In the genomic region with DNA sequence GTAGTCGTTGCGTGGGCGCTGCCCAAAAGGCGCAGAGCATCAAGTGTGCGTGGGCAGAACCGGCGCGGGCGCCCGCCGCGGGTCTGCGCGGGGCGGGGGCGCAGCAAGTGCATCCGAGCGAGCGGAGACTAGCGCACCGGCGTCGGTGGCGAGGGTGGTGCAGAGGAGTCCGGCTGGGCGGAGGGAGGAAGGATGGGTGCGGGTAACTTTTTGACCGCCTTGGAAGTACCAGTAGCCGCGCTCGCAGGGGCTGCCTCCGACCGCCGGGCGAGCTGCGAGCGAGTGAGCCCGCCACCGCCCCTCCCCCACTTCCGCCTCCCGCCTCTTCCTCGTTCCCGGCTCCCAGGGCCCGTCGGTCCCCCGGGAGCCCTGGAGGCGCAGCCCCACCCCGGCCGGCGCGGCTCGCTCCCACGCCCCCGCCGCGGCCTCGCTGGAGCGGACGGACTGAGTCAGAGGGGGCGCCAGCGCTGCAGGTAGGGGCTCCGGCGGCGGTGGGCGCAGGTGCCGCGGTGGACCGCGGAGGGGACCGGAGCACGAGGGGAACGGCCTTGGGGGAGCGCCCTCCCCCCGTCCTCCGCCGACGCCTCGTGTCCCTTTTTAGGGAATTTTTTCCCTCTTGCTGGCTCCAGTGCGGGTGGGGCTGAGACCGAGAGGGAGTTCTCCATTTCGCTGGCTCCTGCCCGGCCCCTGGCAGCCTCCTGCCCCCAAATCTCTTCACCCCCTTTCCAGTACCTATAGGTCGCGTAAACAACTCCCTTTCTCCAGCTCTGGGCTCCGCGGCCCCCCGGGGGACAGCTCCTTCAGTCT, we compare ENCODE assay signal across 8 cellular contexts. TPM values are rescaled to one million over a fixed set of nuclear protein-coding genes. Genes with fewer than 3 reads are reported as not detected.
DNase-seq lines count a peak whose midpoint lies in the region; ATAC-seq and TF ChIP-seq lines count a peak whose summit lies in the region.

No MANE protein-coding gene starts in this region.

- ATAC-seq in HG03571 (IDR thresholded peaks at IDR 0.05; ENCODE audit: unreplicated experiment) (no peak), GM18867 (IDR thresholded peaks at IDR 0.05; ENCODE audit: unreplicated experiment) (no peak)

- peaks cover 5% of the 10 kb centered on the region for H3K36me3 ChIP-seq in BJ (ENCODE audit: control insufficient read depth, insufficient read depth, low read length)
- peaks cover 24% of the 10 kb centered on the region for H3K36me3 ChIP-seq in HUES6 (ENCODE audit: control insufficient read depth, insufficient read depth, low read length)

- peak overlapping the region; percentile 72 for H3K9ac ChIP-seq in HUES6 (ENCODE audit: low read length)

- peaks cover 11% of the 10 kb centered on the region; the same call in 1 of the 2 replicates for H3K4me1 ChIP-seq in HUES6 (ENCODE audit: control insufficient read depth, insufficient read depth, low read length)

- no peaks in the 10 kb centered on the region for H3K27me3 ChIP-seq in BJ (ENCODE audit: control insufficient read depth, insufficient read depth, low read length)
- H3K27me3 ChIP-seq in HUES6 (ENCODE audit: control insufficient read depth, insufficient read depth, low read length), result peaks cover 57% of the 10 kb centered on the region

- no peak for TF ChIP-seq CTCF in BJ (IDR thresholded peaks at IDR 0.05; ENCODE audit: insufficient read depth, low read depth, low read length)

- no peak overlapping the region for H3K27ac ChIP-seq in HUES6 (ENCODE audit: low read depth, low read length)

- POLR2A ChIA-PET in BJ (lab: Charles Lee), result interaction anchor here (0.6 kb wide), 1 partner anchor 30 kb away, joined by 5 read pairs; no protein-coding TSS in a partner anchor

- H3K4me3 ChIP-seq in BJ (ENCODE audit: low read depth, low read length) (peak overlapping the region; percentile 66), HUES6 (ENCODE audit: low read depth, low read length) (peak overlapping the region; percentile 75)

- CTCF ChIA-PET in BJ (lab: Yijun Ruan, JAX), result interaction anchor here (1.0 to 2.5 kb wide), 5 partner anchors 10 to 87 kb away, joined by 4 to 8 read pairs (median 4); partner anchors contain the start of gene PIGT

- no peak for DNase-seq in BJ (ENCODE audit: low read depth)
- peak; percentile 25 for DNase-seq in T follicular helper cell (ENCODE audit: low read depth)
- peak; percentile 52 for DNase-seq in astrocyte of the hippocampus (ENCODE audit: low read depth, low spot score)
- peak in 46 of 51 donors; percentile 32 to 82 (median 60) for DNase-seq in hypothalamus (lab: John Stamatoyannopoulos, UW)
- DNase-seq in putamen (ENCODE audit: low spot score), result peak; percentile 80

- peaks cover 7% of the 10 kb centered on the region for H3K9me3 ChIP-seq in HUES6 (ENCODE audit: control insufficient read depth, insufficient read depth, low read depth, low read length)

RNA-seq across cellular contexts. Expression of gene DBNDD2, which starts 1.6 kb away (rescaled TPM):
- polyA plus RNA-seq in BJ (2011; rRNA removed), result 69.4 and 77.0 TPM in 2 replicates
- polyA minus RNA-seq in BJ (2011; rRNA and poly(A)+ RNA removed), result 26.1 and 36.1 TPM in 2 replicates

RNA-seq across cellular contexts. Expression of gene PIGT, which starts 9.5 kb away (rescaled TPM):
- polyA plus RNA-seq in BJ (2011; rRNA removed), result 135 and 236 TPM in 2 replicates
- 39.7 and 47.6 TPM in 2 replicates for polyA minus RNA-seq in BJ (2011; rRNA and poly(A)+ RNA removed)

RNA-seq across cellular contexts. Expression of gene TP53TG5, which starts 28.3 kb away (rescaled TPM):
- polyA plus RNA-seq in BJ (2011; rRNA removed), result not detected in 2 replicates
- not detected in 2 replicates for polyA minus RNA-seq in BJ (2011; rRNA and poly(A)+ RNA removed)

RNA-seq across cellular contexts. Expression of gene SYS1, which starts 43.5 kb away (rescaled TPM):
- 38.8 and 71.4 TPM in 2 replicates for polyA plus RNA-seq in BJ (2011; rRNA removed)
- 35.1 and 67.8 TPM in 2 replicates for polyA minus RNA-seq in BJ (2011; rRNA and poly(A)+ RNA removed)

RNA-seq across cellular contexts. Expression of gene SDC4, which starts 58.2 kb away (rescaled TPM):
- 147 and 153 TPM in 2 replicates for polyA plus RNA-seq in BJ (2011; rRNA removed)
- 140 and 225 TPM in 2 replicates for polyA minus RNA-seq in BJ (2011; rRNA and poly(A)+ RNA removed)
